ENCODE assay signal across 9 cellular contexts in the genomic region with DNA sequence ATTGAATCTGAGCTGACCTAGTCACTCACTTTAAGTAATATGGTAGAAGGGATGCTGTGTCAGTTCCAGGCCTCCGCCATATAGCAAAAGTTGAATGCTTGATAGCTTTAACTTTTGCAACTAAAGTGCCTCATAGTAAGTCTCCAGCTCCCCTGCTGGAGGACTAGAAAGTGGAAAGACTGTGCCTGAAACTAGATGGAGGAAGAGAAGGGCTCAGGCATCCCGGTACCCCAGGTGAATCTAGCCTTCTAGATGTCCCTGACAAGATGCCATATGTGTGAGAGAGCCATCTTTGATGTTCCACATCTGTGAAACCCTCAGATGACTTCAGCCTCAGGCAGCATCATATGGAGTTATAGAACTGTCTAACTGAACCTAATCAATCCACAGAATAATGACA. TPM values are rescaled to one million over a fixed set of nuclear protein-coding genes. Genes with fewer than 3 reads are reported as not detected.
"Had no signal": no experiment of that assay in that cellular context is flagged by ENCODE, and none has a peak within 500 bp of the region (broad histone marks: within the 10 kb centered on the region; RNA-seq: fewer than 3 reads in every experiment).

No MANE protein-coding gene starts in this region.

- H3K27ac ChIP-seq: GM23248, HL-60 had no signal

- FAIRE-seq: H1, H54, K562 had no signal

- H2AFZ ChIP-seq: GM23248 had no signal

- ATAC-seq: K562 had no signal

- H3K4me3 ChIP-seq: GM23248, K562 had no signal

- DNase-seq: GM23248, H9, HCEC 1CT, IMR-90, KG1 had no signal

- H3K9ac ChIP-seq: GM23248 had no signal

RNA-seq across cellular contexts. Expression of a gene that starts 21.0 kb away (rescaled TPM):
- total RNA-seq: GM23248, IMR-90 had no signal
- polyA plus RNA-seq: GM23248 had no signal
